Comparison of ENCODE assay signal across 8 cellular contexts in the genomic region with DNA sequence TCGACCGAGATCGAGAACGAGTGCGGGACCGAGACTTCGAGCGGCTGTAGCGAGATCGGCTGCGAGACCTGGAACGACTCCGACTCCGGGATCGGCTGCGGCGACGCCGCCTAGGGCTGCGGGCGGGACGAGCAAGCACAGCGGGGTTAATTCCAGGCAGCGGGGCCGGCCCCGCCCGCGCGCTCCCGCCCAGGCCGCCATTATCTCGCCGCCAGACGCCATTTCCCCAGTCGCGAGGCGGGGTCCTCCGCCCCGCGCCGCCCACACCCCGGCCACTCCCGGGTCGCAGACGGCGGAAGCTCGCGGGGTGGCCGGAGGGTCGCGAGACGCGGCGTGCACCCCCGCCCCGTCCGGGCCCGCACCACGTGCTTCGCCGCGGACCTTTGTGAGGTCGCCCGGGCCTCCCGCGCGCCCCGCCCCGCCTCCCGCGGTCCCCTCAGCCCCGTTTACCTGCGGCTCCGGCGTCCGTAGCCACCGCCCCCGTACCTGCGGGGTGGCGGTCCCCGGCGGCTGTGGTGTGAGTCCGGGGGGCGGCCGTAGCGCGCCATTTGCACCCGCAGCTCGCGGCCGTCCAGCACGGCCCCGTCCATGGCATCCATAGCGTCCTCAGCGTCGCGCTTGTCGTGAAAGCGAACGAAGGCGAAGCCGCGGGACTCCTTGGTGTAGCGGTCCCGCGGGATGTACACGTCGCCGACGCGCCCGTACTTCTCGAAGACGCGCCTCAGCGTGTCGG. TPM values are rescaled to one million over a fixed set of nuclear protein-coding genes. Genes with fewer than 3 reads are reported as not detected.
DNase-seq lines count a peak whose midpoint lies in the region; TF ChIP-seq lines count a peak whose summit lies in the region.

No MANE protein-coding gene starts in this region.

- WGBS in mesodermal cell (ENCODE audit: insufficient coverage in 2 of 2), 2 experiments = 0% methylated on average over 63 to 117 of the region's 117 CpGs

- H3K4me3 Mint-ChIP-seq in HFFc6 = peak overlapping the region; percentile 99

- H3K9me3 ChIP-seq in endocrine pancreas (ENCODE audit: control insufficient read depth, low read length) (no peaks in the 10 kb centered on the region), mesodermal cell (ENCODE audit: control insufficient read depth, low read length) (no peaks in the 10 kb centered on the region)

- TF ChIP-seq CTCF in GM12865 (IDR thresholded peaks at IDR 0.05; ENCODE audit: insufficient read depth, low read depth, low read length, missing control alignments) = no peak
- TF ChIP-seq CTCF in HFFc6 (IDR thresholded peaks at IDR 0.05) = peak; percentile 34; the same call in 1 of the 2 replicates

- H3K4me1 ChIP-seq in endocrine pancreas (ENCODE audit: control insufficient read depth, insufficient read depth, low read length) (peaks cover 31% of the 10 kb centered on the region), mesodermal cell (ENCODE audit: control insufficient read depth, insufficient read depth, low read length, poor library complexity, severe bottlenecking) (peaks cover 7% of the 10 kb centered on the region)

- peaks cover 33% of the 10 kb centered on the region for H3K36me3 Mint-ChIP-seq in HFFc6 (ENCODE audit: low read depth)

- H3K36me3 ChIP-seq in endocrine pancreas (ENCODE audit: control insufficient read depth, insufficient read depth, low read length) (no peaks in the 10 kb centered on the region), mesodermal cell (ENCODE audit: control insufficient read depth, insufficient read depth, low read length) (peaks cover 50% of the 10 kb centered on the region)

- peak overlapping the region; percentile 99 for H3K9ac ChIP-seq in endocrine pancreas (ENCODE audit: control insufficient read depth, insufficient read depth, low read length)

- H3K9me3 Mint-ChIP-seq in HFFc6 = no peaks in the 10 kb centered on the region

- DNase-seq in GM12865 (ENCODE audit: low read depth) = peak; percentile 72
- DNase-seq in HFFc6 = peak; percentile 65
- DNase-seq in NCI-H2171 treated with DMSO at 0.1 percent for 48 hours (lab: John Stamatoyannopoulos, UW) = peak; percentile 61
- peak; percentile 72 for DNase-seq in activated CD8-positive, alpha-beta memory T cell treated with anti-CD3 and anti-CD28 coated beads, Interleukin-2, amount 50 U/mL, for 4 hours
- DNase-seq in stimulated activated CD8-positive, alpha-beta memory T cell treated with anti-CD3 and anti-CD28 coated beads, Interleukin-4, amount 100 ng/mL, for 48 hours = peak; percentile 71
- no peak for DNase-seq in SKM-1 treated with dmso at 0.1 percent for 144 hours (lab: John Stamatoyannopoulos, UW; ENCODE audit: unreplicated experiment)

- peak overlapping the region; percentile 98 for H3K27ac Mint-ChIP-seq in HFFc6

- peaks cover 15% of the 10 kb centered on the region for H3K27me3 Mint-ChIP-seq in HFFc6 (ENCODE audit: insufficient read depth)

- peak overlapping the region; percentile 67 for H3K4me3 ChIP-seq in GM12865 (ENCODE audit: low read depth, low read length)
- H3K4me3 ChIP-seq in endocrine pancreas (ENCODE audit: control insufficient read depth, insufficient read depth, low read length) = peak overlapping the region; percentile 95
- H3K4me3 ChIP-seq in mesodermal cell (ENCODE audit: extremely low read depth, insufficient read depth, low read length, poor library complexity, severe bottlenecking) = peak overlapping the region; percentile 89

- H3K27ac ChIP-seq in mesodermal cell (ENCODE audit: low read depth, low read length, severe bottlenecking) = peak overlapping the region; percentile 99

- H3K4me1 Mint-ChIP-seq in HFFc6 (ENCODE audit: low read depth) = peaks cover 54% of the 10 kb centered on the region

- no peaks in the 10 kb centered on the region for H3K27me3 ChIP-seq in endocrine pancreas (ENCODE audit: control insufficient read depth, insufficient read depth, low read length)

RNA-seq across cellular contexts. Expression of a gene that starts 0.6 kb away (rescaled TPM):
- 100 to 1,000 TPM; 179 to 220 (median 215) TPM for total RNA-seq in HFFc6 (2021; fragmentation: NEBNext Ultra II Directional; extraction: Animal tissue kit (Norgen Biotek cat#: 25700))
- polyA plus RNA-seq in mesodermal cell (2013, experiment 1 of 2) = 140 TPM
- 142 TPM for polyA plus RNA-seq in mesodermal cell (2013, experiment 2 of 2)

RNA-seq across cellular contexts. Expression of a gene that starts 1.4 kb away (rescaled TPM):
- total RNA-seq in HFFc6 (2021; fragmentation: NEBNext Ultra II Directional; extraction: Animal tissue kit (Norgen Biotek cat#: 25700)) = 10 to 100 TPM; 16.1 to 23.4 (median 20.7) TPM
- polyA plus RNA-seq in mesodermal cell (2013, experiment 1 of 2) = 21.6 TPM
- polyA plus RNA-seq in mesodermal cell (2013, experiment 2 of 2) = 25.1 TPM

RNA-seq across cellular contexts. Expression of a gene that starts 9.9 kb away (rescaled TPM):
- 10 to 100 TPM; 30.1 to 32.8 (median 31.1) TPM for total RNA-seq in HFFc6 (2021; fragmentation: NEBNext Ultra II Directional; extraction: Animal tissue kit (Norgen Biotek cat#: 25700))
- polyA plus RNA-seq in mesodermal cell (2013, experiment 1 of 2) = 33.0 TPM
- polyA plus RNA-seq in mesodermal cell (2013, experiment 2 of 2) = 28.1 TPM

RNA-seq across cellular contexts. Expression of a gene that starts 10.1 kb away (rescaled TPM):
- total RNA-seq in HFFc6 (2021; fragmentation: NEBNext Ultra II Directional; extraction: Animal tissue kit (Norgen Biotek cat#: 25700)) = 10 to 100 TPM; 32.9 to 44.3 (median 37.3) TPM
- 26.7 TPM for polyA plus RNA-seq in mesodermal cell (2013, experiment 1 of 2)
- polyA plus RNA-seq in mesodermal cell (2013, experiment 2 of 2) = 19.3 TPM

RNA-seq across cellular contexts. Expression of a gene that starts 25.8 kb away (rescaled TPM):
- 100 to 1,000 TPM; 180 to 259 (median 192) TPM for total RNA-seq in HFFc6 (2021; fragmentation: NEBNext Ultra II Directional; extraction: Animal tissue kit (Norgen Biotek cat#: 25700))
- 84.9 TPM for polyA plus RNA-seq in mesodermal cell (2013, experiment 1 of 2)
- polyA plus RNA-seq in mesodermal cell (2013, experiment 2 of 2) = 83.0 TPM
